Comparison of ENCODE assay signal across 10 cellular contexts in the genomic region with DNA sequence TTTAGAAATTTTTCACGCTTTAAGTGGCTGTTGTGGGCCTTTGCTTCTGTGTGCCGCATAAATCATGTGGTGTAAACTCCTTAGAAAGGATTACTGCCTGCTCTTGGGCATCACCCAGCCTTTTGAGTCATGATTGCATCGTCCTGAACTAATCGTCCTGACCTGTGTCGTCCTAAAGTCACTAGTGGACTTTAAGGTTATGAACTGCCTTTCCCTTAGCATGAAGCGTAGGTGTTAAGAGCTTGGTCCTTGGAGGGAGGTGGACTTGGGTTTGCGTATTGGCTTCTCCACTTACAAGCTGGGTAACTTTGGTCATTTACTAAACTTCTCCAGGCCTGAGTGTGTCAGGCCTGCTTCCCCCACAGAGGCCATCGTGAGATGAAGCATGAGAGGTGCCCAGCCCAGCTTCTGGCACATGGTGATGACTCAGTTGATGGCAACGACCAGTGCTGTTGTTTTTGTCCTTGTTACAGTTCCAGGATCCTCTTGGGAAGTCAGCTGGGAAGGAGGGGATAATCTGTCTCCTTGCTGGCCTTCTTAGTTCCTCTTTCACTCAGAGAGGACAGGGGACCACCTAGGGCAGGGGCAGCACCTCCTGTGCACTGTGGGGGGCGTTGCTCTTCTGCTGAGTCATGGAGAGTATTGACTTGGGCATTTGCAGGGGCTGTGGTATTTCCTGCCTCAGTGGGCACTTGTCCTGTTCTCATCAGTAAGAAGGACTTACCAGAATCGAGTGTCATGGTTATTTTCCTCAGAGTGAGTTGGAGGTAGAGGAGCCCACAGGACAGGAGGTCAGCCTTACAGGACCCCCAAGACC. TPM values are rescaled to one million over a fixed set of nuclear protein-coding genes. Genes with fewer than 3 reads are reported as not detected.
A peak's percentile ranks its signal among the peaks of the same experiment; 100 is the strongest.
DNase-seq lines count a peak whose midpoint lies in the region; ATAC-seq and TF ChIP-seq lines count a peak whose summit lies in the region.
"Had no signal": no experiment of that assay in that cellular context is flagged by ENCODE, and none has a peak within 500 bp of the region (broad histone marks: within the 10 kb centered on the region; RNA-seq: fewer than 3 reads in every experiment).

No MANE protein-coding gene starts in this region.

- H3K9ac ChIP-seq in muscle layer of colon (ENCODE audit: low read length): peak overlapping the region; percentile 50

- H3K27ac ChIP-seq in A673 (ENCODE audit: low read depth, low read length, poor library complexity, severe bottlenecking) (peak overlapping the region; percentile 81), muscle layer of colon (ENCODE audit: low read depth, low read length) (peak overlapping the region; percentile 84)

- CTCF ChIA-PET in A673 (lab: Charles Lee): no interaction called here
- CTCF ChIA-PET in T-cell (lab: Charles Lee): interaction anchor here (0.7 to 1.2 kb wide), 2 partner anchors 10 to 118 kb away, joined by 3 read pairs; no protein-coding TSS in a partner anchor

- in situ Hi-C loops in KBM-7 (cut with MboI; ENCODE audit: low pct_unique_long_range_greater_than_20kb, low sequenced_read_pairs): no loop called here

- H3K4me1 ChIP-seq in A673 (ENCODE audit: insufficient read depth, low read length, poor library complexity, severe bottlenecking): peaks cover 32% of the 10 kb centered on the region
- peaks cover 58% of the 10 kb centered on the region for H3K4me1 ChIP-seq in muscle layer of colon (ENCODE audit: insufficient read depth, low read length)

- POLR2A ChIA-PET in A673 (lab: Charles Lee; ENCODE audit: low non-redundant PET) (interaction anchor here (0.5 kb wide), 1 partner anchor 12 kb away, joined by 3 read pairs; no protein-coding TSS in a partner anchor), T-cell (lab: Charles Lee) (no interaction called here)

- H3K4me1 Mint-ChIP-seq in T-cell: no peaks in the 10 kb centered on the region

- no peaks in the 10 kb centered on the region for H3K27me3 ChIP-seq in A673 (replicated peaks; ENCODE audit: insufficient read depth, low read depth, low read length, poor library complexity)
- no peaks in the 10 kb centered on the region for H3K27me3 ChIP-seq in muscle layer of colon (ENCODE audit: control insufficient read depth in 1 of 2, insufficient read depth in 2 of 2, low read length in 2 of 2)

- H3K9me3 Mint-ChIP-seq in T-cell: no peaks in the 10 kb centered on the region
- H3K9me3 Mint-ChIP-seq: CD4-positive, alpha-beta memory T cell had no signal

- ATAC-seq in T-cell (replicated peaks in 1 of 4): no peak
- ATAC-seq in GM19023 (IDR thresholded peaks at IDR 0.05; ENCODE audit: unreplicated experiment): no peak
- ATAC-seq in HG02885 (IDR thresholded peaks at IDR 0.05; ENCODE audit: poor library complexity, unreplicated experiment): no peak
- no peak for ATAC-seq in GM19455 (IDR thresholded peaks at IDR 0.05; ENCODE audit: unreplicated experiment)

- 0 out of 2 replicates have a peak, but pooled peaks have one; percentile 11 for TF ChIP-seq CTCF in A673 (conservative IDR thresholded peaks at IDR 0.05; ENCODE audit: low read depth, low read length)
- TF ChIP-seq CTCF in choroid plexus epithelial cell (conservative IDR thresholded peaks at IDR 0.05; ENCODE audit: low read depth, low read length): peak; percentile 20

- no TSS peak for BruUV-seq in A673 (replicated peaks; lab: Mats Ljungman, UMichigan)

- peaks cover 43% of the 10 kb centered on the region for H3K36me3 Mint-ChIP-seq in T-cell

- H3K4me3 Mint-ChIP-seq in T-cell: no peak overlapping the region

- no peaks in the 10 kb centered on the region for H3K27me3 Mint-ChIP-seq in T-cell
- H3K27me3 Mint-ChIP-seq: CD4-positive, alpha-beta memory T cell had no signal

- peak; percentile 55 for DNase-seq in A673 (ENCODE audit: low spot score)
- peak; percentile 26 for DNase-seq in KBM-7
- peak; percentile 26 for DNase-seq in choroid plexus epithelial cell (ENCODE audit: low read depth)
- DNase-seq in T-cell: no peak
- DNase-seq: activated CD4-positive, CD25-positive, alpha-beta regulatory T cell; CD4-positive, alpha-beta memory T cell had no signal

- H3K36me3 ChIP-seq in A673 (ENCODE audit: insufficient read depth, low read length, poor library complexity, severe bottlenecking): peaks cover 15% of the 10 kb centered on the region
- peaks cover 17% of the 10 kb centered on the region for H3K36me3 ChIP-seq in muscle layer of colon (ENCODE audit: insufficient read depth, low read length)

- intact Hi-C loops in A673 (cut with micrococcal nuclease; ENCODE audit: unreplicated experiment): loop anchor here (5.0 kb wide), 1 partner anchor 304 kb away; no protein-coding TSS in a partner anchor

- H3K9me3 ChIP-seq in A673 (ENCODE audit: low read depth, low read length, poor library complexity, severe bottlenecking) (no peaks in the 10 kb centered on the region), muscle layer of colon (ENCODE audit: low read length) (no peaks in the 10 kb centered on the region)

- H3K27ac Mint-ChIP-seq in T-cell: no peak overlapping the region

- no peak overlapping the region for H3K4me3 ChIP-seq in A673 (ENCODE audit: low read depth, low read length, poor library complexity, severe bottlenecking)
- H3K4me3 ChIP-seq in choroid plexus epithelial cell (ENCODE audit: low read depth, low read length): no peak overlapping the region
- H3K4me3 ChIP-seq in muscle layer of colon (ENCODE audit: low read depth in 1 of 2, low read length in 2 of 2): no peak overlapping the region

RNA-seq across cellular contexts. Expression of a gene that starts 54.2 kb away (rescaled TPM):
- total RNA-seq in A673 (2021) (58.6 and 58.8 TPM in 2 replicates), T-cell (under 1 TPM in 4 of 5 donors, not detected in 1; 0.20 to 0.82 (median 0.46) TPM)

Comparison
In these comparisons a context has a peak if more than half of its experiments do, and no peak if none do; other contexts are left out.
1. DNase-seq: peak in A673 (single experiment), KBM-7 (single experiment) and choroid plexus epithelial cell (single experiment); none in T-cell (0 of 34).
2. RNA of a gene that starts 54.2 kb away (total RNA-seq): 58.6 to 58.8 TPM in A673; 0.20 to 0.82 TPM in T-cell; every median in the first group is over 10 times any median in the second.